ENCODE assay signal across 8 cellular contexts in the genomic region with DNA sequence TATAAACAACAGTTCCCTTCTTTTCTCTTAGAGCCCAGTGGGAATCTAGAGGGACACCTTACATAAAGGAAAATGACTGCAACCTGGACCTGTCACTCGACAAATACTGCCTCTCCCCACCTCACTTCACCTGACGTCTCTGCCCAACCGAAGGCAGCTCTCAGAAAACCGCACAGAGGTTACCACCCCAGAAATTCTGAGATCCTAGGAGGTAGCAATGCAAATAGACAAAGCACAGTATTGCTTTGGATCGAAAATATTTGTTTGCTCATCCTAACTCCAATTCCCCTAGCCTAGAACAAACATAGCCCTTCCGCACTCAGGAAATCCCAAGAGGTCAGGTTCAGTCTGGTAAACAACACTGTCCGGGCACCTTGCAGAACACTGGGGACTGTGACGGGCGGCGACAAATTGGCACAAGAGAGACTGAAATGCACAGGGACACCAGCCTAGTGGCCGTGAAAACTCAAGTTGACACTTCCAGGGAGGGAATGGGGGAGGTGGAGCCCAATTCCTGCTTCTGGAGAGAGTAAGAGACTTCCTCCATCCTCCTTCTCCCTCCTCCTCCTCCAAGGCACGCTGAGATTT. TPM values are rescaled to one million over a fixed set of nuclear protein-coding genes. Genes with fewer than 3 reads are reported as not detected.
DNase-seq lines count a peak whose midpoint lies in the region; ATAC-seq and TF ChIP-seq lines count a peak whose summit lies in the region.

No MANE protein-coding gene starts in this region.

- peak overlapping the region; percentile 78 for H3K27ac Mint-ChIP-seq in endodermal cell

- H4K20me1 ChIP-seq in SU-DHL-6 (ENCODE audit: low read depth, low read length): no peaks in the 10 kb centered on the region

- peaks cover 11% of the 10 kb centered on the region for H3K4me1 Mint-ChIP-seq in endodermal cell

- H3K27me3 Mint-ChIP-seq in endodermal cell (ENCODE audit: insufficient read depth): peaks cover 56% of the 10 kb centered on the region

- H2AFZ ChIP-seq in SU-DHL-6 (ENCODE audit: low read depth, low read length, severe bottlenecking): peak overlapping the region; percentile 81

- no peaks in the 10 kb centered on the region for H3K79me2 ChIP-seq in SU-DHL-6 (ENCODE audit: insufficient read depth, low read length)

- H3K9me3 Mint-ChIP-seq in endodermal cell: peaks cover 37% of the 10 kb centered on the region

- no peaks in the 10 kb centered on the region for H3F3A ChIP-seq in SU-DHL-6 (ENCODE audit: insufficient read depth)

- TF ChIP-seq CTCF in SU-DHL-6 (IDR thresholded peaks at IDR 0.05; ENCODE audit: insufficient read depth, low read length, poor library complexity, severe bottlenecking) (no peak), endodermal cell (conservative IDR thresholded peaks at IDR 0.05) (no peak)

- peaks cover 33% of the 10 kb centered on the region for H3K36me3 Mint-ChIP-seq in endodermal cell (ENCODE audit: low read depth)

- DNase-seq in DMS79 treated with DMSO at 0.1 percent for 48 hours (lab: John Stamatoyannopoulos, UW): peak; percentile 59
- DNase-seq in endodermal cell: no peak
- DNase-seq in H4 (ENCODE audit: low spot score): no peak
- DNase-seq in T-helper 9 cell: no peak

- H3K9ac ChIP-seq in SU-DHL-6 (ENCODE audit: low read length): peak overlapping the region; percentile 29
- peak overlapping the region; percentile 36 for H3K9ac ChIP-seq in endodermal cell (ENCODE audit: extremely low read depth, low read length, poor library complexity, severe bottlenecking)
- H3K9ac ChIP-seq in muscle layer of colon (ENCODE audit: low read length): peak overlapping the region; percentile 82

- peak; percentile 50 for ATAC-seq in GM19463 (IDR thresholded peaks at IDR 0.05; ENCODE audit: unreplicated experiment)
- ATAC-seq in HG03520 (IDR thresholded peaks at IDR 0.05; ENCODE audit: unreplicated experiment): peak; percentile 28

- no peaks in the 10 kb centered on the region for H3K9me3 ChIP-seq in SU-DHL-6 (ENCODE audit: insufficient read depth, low read length)
- H3K9me3 ChIP-seq in endodermal cell (ENCODE audit: control insufficient read depth, low read length): peaks cover 34% of the 10 kb centered on the region
- no peaks in the 10 kb centered on the region for H3K9me3 ChIP-seq in muscle layer of colon (ENCODE audit: low read length)

- H3K4me2 ChIP-seq in SU-DHL-6 (ENCODE audit: low read depth, low read length, poor library complexity, severe bottlenecking): peak overlapping the region; percentile 48

- H3K4me3 ChIP-seq in SU-DHL-6 (ENCODE audit: insufficient read depth, low read length, poor library complexity, severe bottlenecking) (peak overlapping the region; percentile 42), endodermal cell (ENCODE audit: low read length) (peak overlapping the region; percentile 81), muscle layer of colon (ENCODE audit: low read depth in 1 of 2, low read length in 2 of 2) (peak overlapping the region; percentile 79 to 91)

- no peaks in the 10 kb centered on the region for H3K9me2 ChIP-seq in SU-DHL-6 (replicated peaks; ENCODE audit: insufficient read depth, low read length)

- H3K27me3 ChIP-seq in SU-DHL-6 (ENCODE audit: low read length): no peaks in the 10 kb centered on the region
- peaks cover 34% of the 10 kb centered on the region for H3K27me3 ChIP-seq in endodermal cell (ENCODE audit: control insufficient read depth, insufficient read depth, low read length, poor library complexity, severe bottlenecking)
- no peaks in the 10 kb centered on the region for H3K27me3 ChIP-seq in muscle layer of colon (ENCODE audit: control insufficient read depth in 1 of 2, insufficient read depth in 2 of 2, low read length in 2 of 2)

- H3K36me3 ChIP-seq in SU-DHL-6 (ENCODE audit: low read length) (no peaks in the 10 kb centered on the region), endodermal cell (ENCODE audit: control insufficient read depth, insufficient read depth, low read length) (peaks cover 6% of the 10 kb centered on the region), muscle layer of colon (ENCODE audit: insufficient read depth, low read length) (no peaks in the 10 kb centered on the region)

- H3K4me1 ChIP-seq in endodermal cell (ENCODE audit: control insufficient read depth, insufficient read depth, low read length) (no peaks in the 10 kb centered on the region), muscle layer of colon (ENCODE audit: insufficient read depth, low read length) (peaks cover 20% of the 10 kb centered on the region)

- 10 to 22% methylated on average over 2 to 12 of the region's 12 CpGs for WGBS in endodermal cell (ENCODE audit: insufficient coverage in 1 of 2, insufficient read length in 1 of 2), 2 experiments

- H3K27ac ChIP-seq in SU-DHL-6 (ENCODE audit: low read depth, low read length) (no peak overlapping the region), endodermal cell (ENCODE audit: low read depth, low read length) (no peak overlapping the region), muscle layer of colon (ENCODE audit: low read depth, low read length) (peak overlapping the region; percentile 71)

- peak overlapping the region; percentile 70 for H3K4me3 Mint-ChIP-seq in endodermal cell

RNA-seq across cellular contexts. Expression of gene TRIM44, which starts 0.4 kb away (rescaled TPM):
- total RNA-seq in endodermal cell: 10 to 100 TPM; 48.5 to 63.8 TPM
- 39.5 TPM for polyA plus RNA-seq in endodermal cell (2013, experiment 1 of 2)
- 33.2 TPM for polyA plus RNA-seq in endodermal cell (2013, experiment 2 of 2)
- 31.7 and 60.7 TPM in 2 replicates for total RNA-seq in H4 (2014; rRNA removed; shearing (Covaris generic))

RNA-seq across cellular contexts. Expression of gene FJX1, which starts 43.9 kb away (rescaled TPM):
- total RNA-seq in endodermal cell: 10 to 100 TPM; 11.7 to 17.4 TPM
- polyA plus RNA-seq in endodermal cell (2013, experiment 1 of 2): 36.3 TPM
- 33.7 TPM for polyA plus RNA-seq in endodermal cell (2013, experiment 2 of 2)
- 11.3 and 14.5 TPM in 2 replicates for total RNA-seq in H4 (2014; rRNA removed; shearing (Covaris generic))

Comparison
In these comparisons a context has a peak if more than half of its experiments do, and no peak if none do; other contexts are left out.
1. H3K9ac ChIP-seq: peak in every context shown above with its lines; median percentile 82 in muscle layer of colon; 36 in endodermal cell; 29 in SU-DHL-6.